In the genomic region with DNA sequence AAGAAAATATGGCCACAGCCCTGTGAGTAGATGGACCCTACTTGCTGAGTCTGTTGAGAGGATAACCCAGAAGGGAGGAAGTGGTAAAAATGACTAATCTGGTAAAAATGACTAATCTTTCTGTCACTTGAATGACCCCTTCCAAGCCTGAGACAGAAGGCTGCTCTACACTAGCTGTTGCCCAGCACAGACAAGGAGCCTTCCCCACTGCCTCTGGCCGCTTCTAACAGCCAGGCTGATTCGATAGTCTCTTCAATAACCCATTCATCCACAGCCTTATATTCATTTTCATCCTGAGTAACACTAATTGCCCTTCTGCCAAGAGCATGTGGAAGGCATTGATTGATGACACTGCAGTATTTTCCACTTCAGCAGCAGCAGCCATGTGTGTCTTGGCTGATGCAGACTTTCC, we compare ENCODE assay signal across 8 cellular contexts. TPM values are rescaled to one million over a fixed set of nuclear protein-coding genes. Genes with fewer than 3 reads are reported as not detected.
DNase-seq lines count a peak whose midpoint lies in the region; ATAC-seq and TF ChIP-seq lines count a peak whose summit lies in the region.

No MANE protein-coding gene starts in this region.

- H3K9me2 ChIP-seq in SK-N-SH = no peaks in the 10 kb centered on the region

- no peak for TF ChIP-seq POLR2A in esophagus muscularis mucosa (IDR thresholded peaks at IDR 0.05; ENCODE audit: low read depth)

- H3K36me3 ChIP-seq in SK-N-SH (replicated peaks in 1 of 2; ENCODE audit: control insufficient read depth in 1 of 2, insufficient read depth in 2 of 2, low read length in 1 of 2) (no peaks in the 10 kb centered on the region), esophagus muscularis mucosa (no peaks in the 10 kb centered on the region)

- peaks cover 21% of the 10 kb centered on the region for H3F3A ChIP-seq in SK-N-SH (replicated peaks; ENCODE audit: insufficient read depth)

- peak overlapping the region; percentile 72 for H3K4me2 ChIP-seq in SK-N-SH

- no peaks in the 10 kb centered on the region for H4K20me1 ChIP-seq in SK-N-SH (ENCODE audit: insufficient read depth)

- ATAC-seq in GM19043 (IDR thresholded peaks at IDR 0.05; ENCODE audit: low read depth, unreplicated experiment) (peak; percentile 97), HG03108 (IDR thresholded peaks at IDR 0.05; ENCODE audit: unreplicated experiment) (peak; percentile 97)

- WGBS in SK-N-SH (ENCODE audit: low lambda C conversion rate) = 11% methylated on average over 2 of the region's 2 CpGs
- WGBS in esophagus muscularis mucosa = 32% methylated on average over 2 of the region's 2 CpGs

- H3K9me3 ChIP-seq in SK-N-SH (no peaks in the 10 kb centered on the region), esophagus muscularis mucosa (no peaks in the 10 kb centered on the region)

- H3K27ac ChIP-seq in SK-N-SH (ENCODE audit: low read depth in 2 of 2, low read length in 1 of 2) = peak overlapping the region in 1 of 2 experiments; percentile 98; a peak in 3 of 4 replicates
- H3K27ac ChIP-seq in esophagus muscularis mucosa (replicated peaks in 1 of 4) = no peak overlapping the region

- peaks cover 5% of the 10 kb centered on the region; the same call in 1 of the 2 replicates for H3K79me2 ChIP-seq in SK-N-SH (ENCODE audit: insufficient read depth)

- DNase-seq in AG08395 (ENCODE audit: low spot score) (peak; percentile 92), SK-N-SH (no peak), left kidney (ENCODE audit: low read depth, low spot score) (peak; percentile 3), esophagus muscularis mucosa (ENCODE audit: extremely low spot score) (no peak), cardiac septum (ENCODE audit: low spot score) (no peak)
- DNase-seq in activated effector memory CD4-positive, alpha-beta T cell treated with Interleukin-2 at 50 U/mL for 16 hours = no peak

- H2AFZ ChIP-seq in SK-N-SH (ENCODE audit: low read depth) = peak overlapping the region; percentile 75; the same call in 1 of the 2 replicates

- H3K9ac ChIP-seq in SK-N-SH = peak overlapping the region; percentile 70; the same call in 1 of the 2 replicates

- no peak for TF ChIP-seq CTCF in SK-N-SH (IDR thresholded peaks at IDR 0.05)
- no peak for TF ChIP-seq CTCF in esophagus muscularis mucosa (IDR thresholded peaks at IDR 0.05)

- H3K27me3 ChIP-seq in SK-N-SH (ENCODE audit: insufficient read depth) (no peaks in the 10 kb centered on the region), esophagus muscularis mucosa (no peaks in the 10 kb centered on the region)

- POLR2A ChIA-PET in SK-N-SH (lab: Yijun Ruan, JAX) = no interaction called here

- no peak for TF ChIP-seq RAD21 in SK-N-SH (IDR thresholded peaks at IDR 0.05; ENCODE audit: low read length)

- H3K4me1 ChIP-seq in SK-N-SH (ENCODE audit: control insufficient read depth in 1 of 2, insufficient read depth in 2 of 2, low read depth in 1 of 2, low read length in 1 of 2) (peaks cover 2 to 28% of the 10 kb centered on the region in 2 experiments; a peak in 2 of 4 replicates), esophagus muscularis mucosa (peaks cover 0 to 5% (median 0%) of the 10 kb centered on the region in 4 donors)

- TF ChIP-seq EP300 in SK-N-SH (IDR thresholded peaks at IDR 0.05; ENCODE audit: borderline replicate concordance in 1 of 2, low read depth in 1 of 2, low read length in 1 of 2) = peak in 1 of 2 experiments; percentile 86; a peak in 2 of 4 replicates
- TF ChIP-seq EP300 in esophagus muscularis mucosa (IDR thresholded peaks at IDR 0.05) = no peak

- intact Hi-C loops in esophagus muscularis mucosa (cut with DNase I) = no loop called here
- intact Hi-C loops in cardiac septum (cut with DNase I) = no loop called here

- CTCF ChIA-PET in SK-N-SH (lab: Yijun Ruan, JAX) = no interaction called here

- H3K4me3 ChIP-seq in SK-N-SH (ENCODE audit: low read depth in 2 of 2, low read length in 1 of 2) (0 out of 4 replicates have a peak overlapping the region, but pooled peaks of 1 of the 2 experiments have one; percentile 31), esophagus muscularis mucosa (no peak overlapping the region)

TF ChIP-seq in SK-N-SH, 30 proteins besides CTCF, POLR2A, EP300 and RAD21 (continues in another document):
- no peak for TF ChIP-seq FOXJ3 (CRISPR knock-in tag; IDR thresholded peaks at IDR 0.05)
- peak; percentile 85 for TF ChIP-seq JUND (IDR thresholded peaks at IDR 0.05)
- TF ChIP-seq FOXM1 (IDR thresholded peaks at IDR 0.05; ENCODE audit: low read depth) = no peak
- TF ChIP-seq, protein P1, sequence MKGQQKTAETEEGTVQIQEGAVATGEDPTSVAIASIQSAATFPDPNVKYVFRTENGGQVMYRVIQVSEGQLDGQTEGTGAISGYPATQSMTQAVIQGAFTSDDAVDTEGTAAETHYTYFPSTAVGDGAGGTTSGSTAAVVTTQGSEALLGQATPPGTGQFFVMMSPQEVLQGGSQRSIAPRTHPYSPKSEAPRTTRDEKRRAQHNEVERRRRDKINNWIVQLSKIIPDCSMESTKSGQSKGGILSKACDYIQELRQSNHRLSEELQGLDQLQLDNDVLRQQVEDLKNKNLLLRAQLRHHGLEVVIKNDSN (IDR thresholded peaks at IDR 0.05; ENCODE audit: borderline replicate concordance, low read depth) = no peak
- TF ChIP-seq, protein P2, sequence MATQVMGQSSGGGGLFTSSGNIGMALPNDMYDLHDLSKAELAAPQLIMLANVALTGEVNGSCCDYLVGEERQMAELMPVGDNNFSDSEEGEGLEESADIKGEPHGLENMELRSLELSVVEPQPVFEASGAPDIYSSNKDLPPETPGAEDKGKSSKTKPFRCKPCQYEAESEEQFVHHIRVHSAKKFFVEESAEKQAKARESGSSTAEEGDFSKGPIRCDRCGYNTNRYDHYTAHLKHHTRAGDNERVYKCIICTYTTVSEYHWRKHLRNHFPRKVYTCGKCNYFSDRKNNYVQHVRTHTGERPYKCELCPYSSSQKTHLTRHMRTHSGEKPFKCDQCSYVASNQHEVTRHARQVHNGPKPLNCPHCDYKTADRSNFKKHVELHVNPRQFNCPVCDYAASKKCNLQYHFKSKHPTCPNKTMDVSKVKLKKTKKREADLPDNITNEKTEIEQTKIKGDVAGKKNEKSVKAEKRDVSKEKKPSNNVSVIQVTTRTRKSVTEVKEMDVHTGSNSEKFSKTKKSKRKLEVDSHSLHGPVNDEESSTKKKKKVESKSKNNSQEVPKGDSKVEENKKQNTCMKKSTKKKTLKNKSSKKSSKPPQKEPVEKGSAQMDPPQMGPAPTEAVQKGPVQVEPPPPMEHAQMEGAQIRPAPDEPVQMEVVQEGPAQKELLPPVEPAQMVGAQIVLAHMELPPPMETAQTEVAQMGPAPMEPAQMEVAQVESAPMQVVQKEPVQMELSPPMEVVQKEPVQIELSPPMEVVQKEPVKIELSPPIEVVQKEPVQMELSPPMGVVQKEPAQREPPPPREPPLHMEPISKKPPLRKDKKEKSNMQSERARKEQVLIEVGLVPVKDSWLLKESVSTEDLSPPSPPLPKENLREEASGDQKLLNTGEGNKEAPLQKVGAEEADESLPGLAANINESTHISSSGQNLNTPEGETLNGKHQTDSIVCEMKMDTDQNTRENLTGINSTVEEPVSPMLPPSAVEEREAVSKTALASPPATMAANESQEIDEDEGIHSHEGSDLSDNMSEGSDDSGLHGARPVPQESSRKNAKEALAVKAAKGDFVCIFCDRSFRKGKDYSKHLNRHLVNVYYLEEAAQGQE (IDR thresholded peaks at IDR 0.05; ENCODE audit: low read depth, low read length) = no peak
- no peak for TF ChIP-seq GABPA (IDR thresholded peaks at IDR 0.05; ENCODE audit: low read depth)
- peak; percentile 46; the same call in 1 of the 2 replicates for TF ChIP-seq TEAD4 (IDR thresholded peaks at IDR 0.05; ENCODE audit: borderline replicate concordance, insufficient read depth)
- no peak for TF ChIP-seq TAF1 (IDR thresholded peaks at IDR 0.05; ENCODE audit: borderline replicate concordance, low read depth, low read length)
- TF ChIP-seq, protein P3, sequence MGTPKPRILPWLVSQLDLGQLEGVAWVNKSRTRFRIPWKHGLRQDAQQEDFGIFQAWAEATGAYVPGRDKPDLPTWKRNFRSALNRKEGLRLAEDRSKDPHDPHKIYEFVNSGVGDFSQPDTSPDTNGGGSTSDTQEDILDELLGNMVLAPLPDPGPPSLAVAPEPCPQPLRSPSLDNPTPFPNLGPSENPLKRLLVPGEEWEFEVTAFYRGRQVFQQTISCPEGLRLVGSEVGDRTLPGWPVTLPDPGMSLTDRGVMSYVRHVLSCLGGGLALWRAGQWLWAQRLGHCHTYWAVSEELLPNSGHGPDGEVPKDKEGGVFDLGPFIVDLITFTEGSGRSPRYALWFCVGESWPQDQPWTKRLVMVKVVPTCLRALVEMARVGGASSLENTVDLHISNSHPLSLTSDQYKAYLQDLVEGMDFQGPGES (IDR thresholded peaks at IDR 0.05; ENCODE audit: low read depth, low read length) = no peak
- no peak for TF ChIP-seq GATA2 (CRISPR knock-in tag; IDR thresholded peaks at IDR 0.05)
- TF ChIP-seq, protein P4, sequence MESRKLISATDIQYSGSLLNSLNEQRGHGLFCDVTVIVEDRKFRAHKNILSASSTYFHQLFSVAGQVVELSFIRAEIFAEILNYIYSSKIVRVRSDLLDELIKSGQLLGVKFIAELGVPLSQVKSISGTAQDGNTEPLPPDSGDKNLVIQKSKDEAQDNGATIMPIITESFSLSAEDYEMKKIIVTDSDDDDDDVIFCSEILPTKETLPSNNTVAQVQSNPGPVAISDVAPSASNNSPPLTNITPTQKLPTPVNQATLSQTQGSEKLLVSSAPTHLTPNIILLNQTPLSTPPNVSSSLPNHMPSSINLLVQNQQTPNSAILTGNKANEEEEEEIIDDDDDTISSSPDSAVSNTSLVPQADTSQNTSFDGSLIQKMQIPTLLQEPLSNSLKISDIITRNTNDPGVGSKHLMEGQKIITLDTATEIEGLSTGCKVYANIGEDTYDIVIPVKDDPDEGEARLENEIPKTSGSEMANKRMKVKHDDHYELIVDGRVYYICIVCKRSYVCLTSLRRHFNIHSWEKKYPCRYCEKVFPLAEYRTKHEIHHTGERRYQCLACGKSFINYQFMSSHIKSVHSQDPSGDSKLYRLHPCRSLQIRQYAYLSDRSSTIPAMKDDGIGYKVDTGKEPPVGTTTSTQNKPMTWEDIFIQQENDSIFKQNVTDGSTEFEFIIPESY (IDR thresholded peaks at IDR 0.05; ENCODE audit: borderline replicate concordance, low read depth) = no peak
- peak; percentile 93 for TF ChIP-seq RXRA (IDR thresholded peaks at IDR 0.05; ENCODE audit: borderline replicate concordance, low read depth)
- TF ChIP-seq ELF1 (IDR thresholded peaks at IDR 0.05) = no peak

RNA-seq across cellular contexts. Expression of a gene that starts 18.4 kb away (rescaled TPM):
- 0.13 TPM in 2 replicates for polyA plus RNA-seq in SK-N-SH (2012; rRNA removed)
- polyA plus RNA-seq in SK-N-SH (2012; cell fraction: cytosol; rRNA removed) = 0.08 and 0.14 TPM in 2 replicates
- 0.93 and 1.1 TPM in 2 replicates for polyA plus RNA-seq in SK-N-SH (2012; cell fraction: nucleus; rRNA removed)
- total RNA-seq in esophagus muscularis mucosa (1 to 10 TPM in 2 of 4 donors, under 1 TPM in 2; 0.50 to 2.1 (median 1.3) TPM), cardiac septum (0.30 TPM)

Comparison
In these comparisons a context has a peak if more than half of its experiments do, and no peak if none do; other contexts are left out.
1. DNase-seq: peak in AG08395 (single experiment) and left kidney (single experiment); none in SK-N-SH (single experiment), esophagus muscularis mucosa (single experiment), cardiac septum (single experiment) and activated effector memory CD4-positive, alpha-beta T cell treated with Interleukin-2 at 50 U/mL for 16 hours (single experiment).